In the genomic region with DNA sequence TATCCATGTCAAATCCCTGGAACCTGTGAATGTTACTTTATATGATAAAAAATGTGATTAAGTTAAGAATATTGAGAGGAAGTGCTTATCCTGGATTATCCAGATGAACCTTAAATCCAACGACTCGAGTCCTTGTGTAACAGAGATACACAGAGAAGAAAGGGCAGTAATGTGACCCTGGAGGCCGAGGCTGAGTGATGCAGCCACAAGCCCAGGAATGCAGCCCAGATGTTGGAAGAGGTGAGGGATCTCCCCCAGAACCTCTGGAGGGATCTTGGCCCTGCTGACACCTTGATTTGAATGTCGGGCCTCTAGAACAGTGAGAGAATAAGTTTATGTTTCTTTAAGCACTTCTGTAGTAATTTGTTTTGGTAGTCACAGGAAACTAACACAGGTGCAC, we compare ENCODE assay signal across 1 cellular context.
TF ChIP-seq lines count a peak whose summit lies in the region.

No MANE protein-coding gene starts in this region.

TF ChIP-seq in K562, 482 proteins besides CTCF, POLR2A, EP300 and RAD21 (continued from another document):
- TF ChIP-seq, protein P1, sequence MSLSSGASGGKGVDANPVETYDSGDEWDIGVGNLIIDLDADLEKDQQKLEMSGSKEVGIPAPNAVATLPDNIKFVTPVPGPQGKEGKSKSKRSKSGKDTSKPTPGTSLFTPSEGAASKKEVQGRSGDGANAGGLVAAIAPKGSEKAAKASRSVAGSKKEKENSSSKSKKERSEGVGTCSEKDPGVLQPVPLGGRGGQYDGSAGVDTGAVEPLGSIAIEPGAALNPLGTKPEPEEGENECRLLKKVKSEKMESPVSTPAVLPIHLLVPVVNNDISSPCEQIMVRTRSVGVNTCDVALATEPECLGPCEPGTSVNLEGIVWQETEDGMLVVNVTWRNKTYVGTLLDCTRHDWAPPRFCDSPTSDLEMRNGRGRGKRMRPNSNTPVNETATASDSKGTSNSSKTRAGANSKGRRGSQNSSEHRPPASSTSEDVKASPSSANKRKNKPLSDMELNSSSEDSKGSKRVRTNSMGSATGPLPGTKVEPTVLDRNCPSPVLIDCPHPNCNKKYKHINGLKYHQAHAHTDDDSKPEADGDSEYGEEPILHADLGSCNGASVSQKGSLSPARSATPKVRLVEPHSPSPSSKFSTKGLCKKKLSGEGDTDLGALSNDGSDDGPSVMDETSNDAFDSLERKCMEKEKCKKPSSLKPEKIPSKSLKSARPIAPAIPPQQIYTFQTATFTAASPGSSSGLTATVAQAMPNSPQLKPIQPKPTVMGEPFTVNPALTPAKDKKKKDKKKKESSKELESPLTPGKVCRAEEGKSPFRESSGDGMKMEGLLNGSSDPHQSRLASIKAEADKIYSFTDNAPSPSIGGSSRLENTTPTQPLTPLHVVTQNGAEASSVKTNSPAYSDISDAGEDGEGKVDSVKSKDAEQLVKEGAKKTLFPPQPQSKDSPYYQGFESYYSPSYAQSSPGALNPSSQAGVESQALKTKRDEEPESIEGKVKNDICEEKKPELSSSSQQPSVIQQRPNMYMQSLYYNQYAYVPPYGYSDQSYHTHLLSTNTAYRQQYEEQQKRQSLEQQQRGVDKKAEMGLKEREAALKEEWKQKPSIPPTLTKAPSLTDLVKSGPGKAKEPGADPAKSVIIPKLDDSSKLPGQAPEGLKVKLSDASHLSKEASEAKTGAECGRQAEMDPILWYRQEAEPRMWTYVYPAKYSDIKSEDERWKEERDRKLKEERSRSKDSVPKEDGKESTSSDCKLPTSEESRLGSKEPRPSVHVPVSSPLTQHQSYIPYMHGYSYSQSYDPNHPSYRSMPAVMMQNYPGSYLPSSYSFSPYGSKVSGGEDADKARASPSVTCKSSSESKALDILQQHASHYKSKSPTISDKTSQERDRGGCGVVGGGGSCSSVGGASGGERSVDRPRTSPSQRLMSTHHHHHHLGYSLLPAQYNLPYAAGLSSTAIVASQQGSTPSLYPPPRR (CRISPR knock-in tag; IDR thresholded peaks at IDR 0.05; ENCODE audit: borderline replicate concordance), result no peak
